ENCODE assay signal across 21 cellular contexts in genomic region chr6:155349956-155350355, GRCh38.
"Had no signal": no experiment of that assay in that cellular context is flagged by ENCODE, and none has a peak within 500 bp of the region (broad histone marks: within the 10 kb centered on the region; RNA-seq: fewer than 3 reads in every experiment).

No MANE protein-coding gene starts in this region.

- H3K27ac ChIP-seq: KMS-11, RWPE1 had no signal

- H3K27ac Mint-ChIP-seq: IgD-negative memory B cell had no signal

- H3K4me2 ChIP-seq: KMS-11, SK-N-SH had no signal

- H3K4me3 ChIP-seq: K562 had no signal

- H3K9ac ChIP-seq: KMS-11, SK-N-SH had no signal

- H3K9me2 ChIP-seq: SK-N-SH had no signal

- ATAC-seq: K562, Panc1, PC-3 had no signal

- DNase-seq: Kasumi-1, MM.1S, NCI-H1092 treated with DMSO at 0.1 percent for 48 hours, NCI-H1436, NCI-H187, NCI-H2029, NCI-H2081 treated with DMSO at 0.1 percent for 48 hours, NCI-H2171, NCI-H2227 treated with DMSO at 0.1 percent for 48 hours, NCI-H524, NCI-H526 treated with DMSO at 0.1 percent for 48 hours, NCI-H748 treated with DMSO at 0.1 percent for 48 hours, PC-3, SHP77, SK-N-SH, T-helper 1 cell had no signal
